In genomic region chr1:223713546-223714420, GRCh38 we compare ENCODE assay signal across 8 cellular contexts. TPM values are rescaled to one million over a fixed set of nuclear protein-coding genes. Genes with fewer than 3 reads are reported as not detected.
DNase-seq lines count a peak whose midpoint lies in the region; ATAC-seq, FAIRE-seq and TF ChIP-seq lines count a peak whose summit lies in the region.

No MANE protein-coding gene starts in this region.

- POLR2A ChIA-PET in A549 (lab: Yijun Ruan, JAX), result interaction anchor here (0.7 to 3.2 kb wide), 3 partner anchors 13 to 35 kb away, joined by 3 to 25 read pairs (median 14); no protein-coding TSS in a partner anchor
- POLR2A ChIA-PET in MCF 10A (lab: Yijun Ruan, JAX), result interaction anchor here (0.6 to 5.2 kb wide), 28 partner anchors 7 to 1003 kb away, joined by 3 to 105 read pairs (median 4); partner anchors contain the start of genes TP53BP2 and WDR26

- no peak for TF ChIP-seq EP300 in A549 (IDR thresholded peaks at IDR 0.05)

- H3K4me3 ChIP-seq in A549 (peak overlapping the region; percentile 88), HFF-Myc (replicated peaks; ENCODE audit: low read depth, low read length) (peak overlapping the region; percentile 81)

- BruUV-seq in MCF 10A (replicated peaks; lab: Mats Ljungman, UMichigan), result no TSS peak

- peak overlapping the region; percentile 88 for H3K4me2 ChIP-seq in A549

- peaks cover 57% of the 10 kb centered on the region for H3K4me1 Mint-ChIP-seq in MCF 10A (ENCODE audit: insufficient read depth, unreplicated experiment)
- H3K4me1 Mint-ChIP-seq in mesothelial cell of epicardium, result peaks cover 47% of the 10 kb centered on the region

- no peaks in the 10 kb centered on the region for H3K9me3 ChIP-seq in A549

- peak overlapping the region; percentile 77 for H3K4me3 Mint-ChIP-seq in MCF 10A (ENCODE audit: unreplicated experiment)
- peak overlapping the region; percentile 90 for H3K4me3 Mint-ChIP-seq in mesothelial cell of epicardium

- H3K36me3 Mint-ChIP-seq in MCF 10A (ENCODE audit: insufficient read depth, unreplicated experiment) (peaks cover 35% of the 10 kb centered on the region), mesothelial cell of epicardium (peaks cover 7% of the 10 kb centered on the region)

- TF ChIP-seq RAD21 in A549 (conservative IDR thresholded peaks at IDR 0.05 in 1 of 2, IDR thresholded peaks at IDR 0.05 in 1 of 2), result no peak

- TF ChIP-seq POLR2A in A549 (IDR thresholded peaks at IDR 0.05; ENCODE audit: low read length), result no peak

- FAIRE-seq in A549 (lab: Jason Lieb, UNC), result no peak

- peak overlapping the region; percentile 88 for H3K27ac Mint-ChIP-seq in MCF 10A (ENCODE audit: low read depth, unreplicated experiment)
- H3K27ac Mint-ChIP-seq in mesothelial cell of epicardium, result peak overlapping the region; percentile 84

- CTCF ChIA-PET in A549 (lab: Yijun Ruan, JAX), result interaction anchor here (1.5 to 4.2 kb wide), 5 partner anchors 7 to 46 kb away, joined by 3 to 92 read pairs (median 8); no protein-coding TSS in a partner anchor
- CTCF ChIA-PET in MCF 10A (lab: Yijun Ruan, JAX), result interaction anchor here (0.6 to 4.9 kb wide), 10 partner anchors 7 to 1962 kb away, joined by 3 to 64 read pairs (median 9); no protein-coding TSS in a partner anchor

- TF ChIP-seq CTCF in A549 (IDR thresholded peaks at IDR 0.05), result no peak
- TF ChIP-seq CTCF in HFF-Myc (IDR thresholded peaks at IDR 0.05; ENCODE audit: low read depth, low read length, missing control alignments), result no peak
- TF ChIP-seq CTCF in MCF 10A (IDR thresholded peaks at IDR 0.05; ENCODE audit: unreplicated experiment), result no peak
- no peak for TF ChIP-seq CTCF in mesothelial cell of epicardium (IDR thresholded peaks at IDR 0.05; ENCODE audit: unreplicated experiment)

- H3K9me3 Mint-ChIP-seq in MCF 10A (ENCODE audit: unreplicated experiment) (no peaks in the 10 kb centered on the region), mesothelial cell of epicardium (no peaks in the 10 kb centered on the region)

- H3K27ac ChIP-seq in A549, result peak overlapping the region; percentile 99

- ATAC-seq in A549 (peak in 1 of 2 experiments; percentile 25; a peak in 3 of 6 replicates), HG03097 (IDR thresholded peaks at IDR 0.05; ENCODE audit: low FRiP score, unreplicated experiment) (no peak), left lobe of liver (no peak)

- H3K27me3 Mint-ChIP-seq in MCF 10A (ENCODE audit: insufficient read depth, unreplicated experiment) (no peaks in the 10 kb centered on the region), mesothelial cell of epicardium (ENCODE audit: low read depth) (no peaks in the 10 kb centered on the region)

- no peak for DNase-seq in A549 (ENCODE audit: low read depth in 1 of 2, low spot score in 1 of 2)
- no peak for DNase-seq in HFF-Myc (ENCODE audit: extremely low read depth, low read depth)
- DNase-seq in MCF 10A (ENCODE audit: unreplicated experiment), result peak; percentile 72
- DNase-seq in mesothelial cell of epicardium (ENCODE audit: low spot score in 2 of 2, unreplicated experiment in 2 of 2), result no peak
- no peak for DNase-seq in RPMI8226
- no peak for DNase-seq in activated gamma-delta T cell (lab: John Stamatoyannopoulos, UW)
- no peak for DNase-seq in left lobe of liver (ENCODE audit: low spot score)

- intact Hi-C loops in MCF 10A (cut with micrococcal nuclease), result loop anchor here (1.0 to 2.0 kb wide), 2 partner anchors 63 to 133 kb away; no protein-coding TSS in a partner anchor

- WGBS in A549 (ENCODE audit: missing lambda C conversion rate), result 7% methylated on average over 7 of the region's 7 CpGs

- peaks cover 84% of the 10 kb centered on the region for H3K4me1 ChIP-seq in A549

TF ChIP-seq in A549, 52 proteins besides CTCF, POLR2A, EP300 and RAD21:
- peak; percentile 52; the same call in 1 of the 2 replicates for TF ChIP-seq E2F6 (IDR thresholded peaks at IDR 0.05; ENCODE audit: borderline replicate concordance, low read depth)
- TF ChIP-seq PBX3 (IDR thresholded peaks at IDR 0.05), result 0 out of 2 replicates have a peak, but pooled peaks have one; percentile 31
- TF ChIP-seq MAX (IDR thresholded peaks at IDR 0.05), result peak; percentile 73
- no peak for TF ChIP-seq CBX2 (IDR thresholded peaks at IDR 0.05; ENCODE audit: borderline replicate concordance, low read depth)
TF ChIP-seq in A549: peak in this region for 3.

RNA-seq across cellular contexts. Expression of gene CAPN2, which starts 1.4 kb away (rescaled TPM):
- polyA plus RNA-seq in A549 (2011; rRNA removed), result 199 and 217 TPM in 2 replicates
- polyA plus RNA-seq in A549 (2012; cell fraction: cytosol; rRNA removed), result 132 and 138 TPM in 2 replicates
- 115 and 134 TPM in 2 replicates for polyA plus RNA-seq in A549 (2012; cell fraction: nucleus; rRNA removed)
- 285 to 327 TPM (median 300 TPM) in 3 replicates for polyA plus RNA-seq in A549 (2017; fragmentation: RNase III; extraction: RNeasy Plus Mini Kit Qiagen cat#74134 plus additional on column Dnase treatment)
- polyA minus RNA-seq in A549 (2011; rRNA and poly(A)+ RNA removed), result 153 and 163 TPM in 2 replicates
- total RNA-seq in MCF 10A (2022), result 513 and 622 TPM in 2 replicates
- 136 to 151 TPM (median 146 TPM) in 3 replicates for total RNA-seq in mesothelial cell of epicardium
- total RNA-seq in left lobe of liver, result 25.1 TPM

RNA-seq across cellular contexts. Expression of gene CAPN8, which starts 48.3 kb away (rescaled TPM):
- polyA plus RNA-seq in A549 (2011; rRNA removed) (1.5 and 2.4 TPM in 2 replicates), A549 (2017; fragmentation: RNase III; extraction: RNeasy Plus Mini Kit Qiagen cat#74134 plus additional on column Dnase treatment) (0.20 to 0.51 TPM (median 0.39 TPM) in 3 replicates)
- 0.13 and 0.25 TPM in 2 replicates for polyA plus RNA-seq in A549 (2012; cell fraction: cytosol; rRNA removed)
- 1.5 and 2.3 TPM in 2 replicates for polyA plus RNA-seq in A549 (2012; cell fraction: nucleus; rRNA removed)
- polyA minus RNA-seq in A549 (2011; rRNA and poly(A)+ RNA removed), result 0.87 and 1.5 TPM in 2 replicates
- total RNA-seq in MCF 10A (2022) (1.0 and 5.7 TPM in 2 replicates), mesothelial cell of epicardium (0.40 to 0.63 TPM in 2 of 3 replicates, not detected in the other), left lobe of liver (0.33 TPM)
